15 cellular contexts compared by ENCODE assay signal in the genomic region with DNA sequence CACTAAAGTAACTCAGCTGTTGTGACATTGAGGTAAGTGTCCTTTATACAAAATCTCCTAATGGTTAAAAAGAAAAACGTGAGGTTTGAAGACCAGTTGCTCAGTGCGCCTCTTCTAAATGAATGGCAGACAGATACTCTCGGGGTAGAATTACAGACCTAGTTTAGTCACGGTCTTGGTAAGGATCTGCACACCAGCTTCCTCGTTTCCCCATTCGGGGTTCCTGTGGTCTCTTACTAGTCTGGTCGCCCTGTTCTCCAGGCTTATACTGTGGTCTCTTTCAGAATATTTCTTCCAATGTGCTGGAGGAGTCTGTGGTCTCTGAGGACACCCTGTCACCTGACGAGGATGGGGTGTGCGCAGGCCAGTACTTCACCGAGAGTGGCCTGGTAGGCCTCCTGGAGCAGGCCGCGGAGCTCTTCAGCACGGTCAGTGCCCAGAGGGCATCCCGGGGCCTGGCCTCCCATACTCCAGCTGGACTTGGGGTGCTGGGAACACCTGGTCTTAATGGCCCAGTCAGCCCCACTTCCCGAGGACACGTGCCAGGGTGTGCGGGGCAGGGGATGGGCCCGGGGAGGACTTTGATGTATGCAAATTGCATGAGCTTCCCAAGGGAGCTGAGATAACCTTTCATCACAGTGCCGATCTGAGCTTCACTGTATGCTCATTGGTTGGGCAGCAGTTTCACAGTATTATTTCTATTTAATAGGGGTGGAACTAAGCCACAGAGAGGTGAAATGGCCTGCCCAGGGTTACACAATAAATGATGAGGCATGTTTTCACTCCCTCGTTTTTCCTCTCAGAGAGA.
DNase-seq lines count a peak whose midpoint lies in the region; ATAC-seq, FAIRE-seq and TF ChIP-seq lines count a peak whose summit lies in the region.
"Had no signal": no experiment of that assay in that cellular context is flagged by ENCODE, and none has a peak within 500 bp of the region (broad histone marks: within the 10 kb centered on the region; RNA-seq: fewer than 3 reads in every experiment).

No MANE protein-coding gene starts in this region.

- H3K9me3 ChIP-seq in GM23248 (ENCODE audit: low read depth) = no peaks in the 10 kb centered on the region
- no peaks in the 10 kb centered on the region for H3K9me3 ChIP-seq in smooth muscle cell (replicated peaks; ENCODE audit: low read depth)
- H3K9me3 ChIP-seq: BLaER1 treated with 17β-estradiol and CSF1 and Interleukin-3, amounts not matched to agents 10 nM and 100 nM had no signal

- H3K4me2 ChIP-seq in GM23248 (ENCODE audit: unreplicated experiment) (no peak overlapping the region), smooth muscle cell (peak overlapping the region; percentile 36)
- H3K4me2 ChIP-seq: BLaER1 treated with 17β-estradiol and CSF1 and Interleukin-3, amounts not matched to agents 10 nM and 100 nM had no signal

- H3K79me2 ChIP-seq in GM23248 (ENCODE audit: insufficient read depth) (no peaks in the 10 kb centered on the region), smooth muscle cell (ENCODE audit: low read depth) (no peaks in the 10 kb centered on the region)

- H4K20me1 ChIP-seq in GM23248 (ENCODE audit: insufficient read depth) (no peaks in the 10 kb centered on the region), smooth muscle cell (ENCODE audit: low read depth) (no peaks in the 10 kb centered on the region)

- H2AFZ ChIP-seq in GM23248 (no peak overlapping the region), smooth muscle cell (ENCODE audit: low read depth) (peak overlapping the region; percentile 38)

- peak; percentile 54 for DNase-seq in GM23248
- peak; percentile 55 for DNase-seq in bronchial epithelial cell (ENCODE audit: low read depth)
- peak; percentile 48 for DNase-seq in iris pigment epithelial cell (ENCODE audit: low read depth)
- DNase-seq in smooth muscle cell (lab: John Stamatoyannopoulos, UW; ENCODE audit: unreplicated experiment) = no peak
- DNase-seq in activated T-cell treated with anti-CD3 and anti-CD28 coated beads for 4 hours = no peak
- no peak for DNase-seq in mucosa of gallbladder (ENCODE audit: low spot score)
- DNase-seq in activated naive CD8-positive, alpha-beta T cell treated with anti-CD3 and anti-CD28 coated beads, Interleukin-2, amount 50 U/mL, for 24 hours = no peak
- no peak for DNase-seq in activated gamma-delta T cell treated with Interleukin-2 at 50 U/mL for 16 hours
- DNase-seq: H7; immature natural killer cell; naive thymus-derived CD4-positive, alpha-beta T cell; NCI-H446 had no signal

- no peaks in the 10 kb centered on the region for H3K27me3 Mint-ChIP-seq in activated naive CD8-positive, alpha-beta T cell treated with anti-CD3 and anti-CD28 coated beads, Interleukin-2, amount 50 U/mL, for 24 hours
- H3K27me3 Mint-ChIP-seq: naive thymus-derived CD4-positive, alpha-beta T cell had no signal

- no peaks in the 10 kb centered on the region for H3K4me1 Mint-ChIP-seq in activated naive CD8-positive, alpha-beta T cell treated with anti-CD3 and anti-CD28 coated beads, Interleukin-2, amount 50 U/mL, for 24 hours
- H3K4me1 Mint-ChIP-seq: immature natural killer cell had no signal

- H3K36me3 ChIP-seq in GM23248 (ENCODE audit: low read depth) = no peaks in the 10 kb centered on the region
- no peaks in the 10 kb centered on the region for H3K36me3 ChIP-seq in bronchial epithelial cell (ENCODE audit: control insufficient read depth, insufficient read depth, low read length)
- H3K36me3 ChIP-seq in smooth muscle cell (ENCODE audit: low read depth) = no peaks in the 10 kb centered on the region

- no peak overlapping the region for H3K4me3 Mint-ChIP-seq in activated naive CD8-positive, alpha-beta T cell treated with anti-CD3 and anti-CD28 coated beads, Interleukin-2, amount 50 U/mL, for 24 hours
- H3K4me3 Mint-ChIP-seq: immature natural killer cell; naive thymus-derived CD4-positive, alpha-beta T cell had no signal

- no peak overlapping the region for H3K9ac ChIP-seq in GM23248
- peak overlapping the region; percentile 64 for H3K9ac ChIP-seq in smooth muscle cell (ENCODE audit: low read depth)
- H3K9ac ChIP-seq: BLaER1 treated with 17β-estradiol and CSF1 and Interleukin-3, amounts not matched to agents 10 nM and 100 nM had no signal

- H3K27me3 ChIP-seq in GM23248 (replicated peaks; ENCODE audit: insufficient read depth) (no peaks in the 10 kb centered on the region), bronchial epithelial cell (ENCODE audit: control insufficient read depth, insufficient read depth, low read length) (no peaks in the 10 kb centered on the region), smooth muscle cell (ENCODE audit: low read depth) (no peaks in the 10 kb centered on the region)
- H3K27me3 ChIP-seq: BLaER1 treated with 17β-estradiol and CSF1 and Interleukin-3, amounts not matched to agents 10 nM and 100 nM had no signal

- H3K9me2 ChIP-seq in GM23248 (ENCODE audit: insufficient read depth) = no peaks in the 10 kb centered on the region

- 55 to 58% methylated on average over 18 to 19 of the region's 20 CpGs for WGBS in GM23248 (ENCODE audit: low coverage in 1 of 2, low lambda C conversion rate in 2 of 2, missing lambda C conversion rate in 2 of 2), 2 experiments
- 85% methylated on average over 20 of the region's 20 CpGs for WGBS in smooth muscle cell (ENCODE audit: low lambda C conversion rate)

- peaks cover 19% of the 10 kb centered on the region for H3F3A ChIP-seq in GM23248 (ENCODE audit: insufficient read depth)
- no peaks in the 10 kb centered on the region for H3F3A ChIP-seq in smooth muscle cell (ENCODE audit: low read depth)

- H3K4me3 ChIP-seq in GM23248 (no peak overlapping the region), bronchial epithelial cell (ENCODE audit: low read depth, low read length) (no peak overlapping the region), smooth muscle cell (no peak overlapping the region)
- H3K4me3 ChIP-seq: BLaER1 treated with 17β-estradiol and CSF1 and Interleukin-3, amounts not matched to agents 10 nM and 100 nM had no signal

- H3K27ac Mint-ChIP-seq in activated naive CD8-positive, alpha-beta T cell treated with anti-CD3 and anti-CD28 coated beads, Interleukin-2, amount 50 U/mL, for 24 hours = no peak overlapping the region

- H3K27ac ChIP-seq in GM23248 (peak overlapping the region; percentile 76; the same call in 1 of the 2 replicates), smooth muscle cell (ENCODE audit: low read depth) (peak overlapping the region; percentile 85)
- H3K27ac ChIP-seq: BLaER1 treated with 17β-estradiol and CSF1 and Interleukin-3, amounts not matched to agents 10 nM and 100 nM; epithelial cell of prostate had no signal

- H3K36me3 Mint-ChIP-seq in activated naive CD8-positive, alpha-beta T cell treated with anti-CD3 and anti-CD28 coated beads, Interleukin-2, amount 50 U/mL, for 24 hours (ENCODE audit: low read depth) = peaks cover 62% of the 10 kb centered on the region

- no peaks in the 10 kb centered on the region for H3K9me3 Mint-ChIP-seq in activated naive CD8-positive, alpha-beta T cell treated with anti-CD3 and anti-CD28 coated beads, Interleukin-2, amount 50 U/mL, for 24 hours
- H3K9me3 Mint-ChIP-seq: immature natural killer cell; naive thymus-derived CD4-positive, alpha-beta T cell had no signal

- no peak for ATAC-seq in activated naive CD8-positive, alpha-beta T cell treated with anti-CD3 and anti-CD28 coated beads, Interleukin-2, amount 50 U/mL, for 24 hours
- ATAC-seq: naive thymus-derived CD4-positive, alpha-beta T cell had no signal

- in situ Hi-C loops in GM23248 (cut with MboI) = no loop called here

- H3K4me1 ChIP-seq in GM23248 (ENCODE audit: insufficient read depth) (peaks cover 27% of the 10 kb centered on the region), smooth muscle cell (ENCODE audit: low read depth) (no peaks in the 10 kb centered on the region)
- H3K4me1 ChIP-seq: BLaER1 treated with 17β-estradiol and CSF1 and Interleukin-3, amounts not matched to agents 10 nM and 100 nM had no signal

- FAIRE-seq in bronchial epithelial cell (lab: Jason Lieb, UNC) = no peak
- FAIRE-seq: TTC549 had no signal

- TF ChIP-seq CTCF in bronchial epithelial cell (IDR thresholded peaks at IDR 0.05; ENCODE audit: insufficient read depth, low read length, severe bottlenecking) (no peak), smooth muscle cell (IDR thresholded peaks at IDR 0.05; ENCODE audit: borderline replicate concordance, insufficient read depth, poor library complexity, severe bottlenecking) (no peak)

Comparison
In these comparisons a context has a peak if more than half of its experiments do, and no peak if none do; other contexts are left out.
1. DNase-seq: peak in GM23248 (single experiment), bronchial epithelial cell (single experiment) and iris pigment epithelial cell (single experiment); none in smooth muscle cell (single experiment), activated T-cell treated with anti-CD3 and anti-CD28 coated beads for 4 hours (single experiment), mucosa of gallbladder (single experiment), activated naive CD8-positive, alpha-beta T cell treated with anti-CD3 and anti-CD28 coated beads, Interleukin-2, amount 50 U/mL, for 24 hours (single experiment) and activated gamma-delta T cell treated with Interleukin-2 at 50 U/mL for 16 hours (single experiment).